In the genomic region with DNA sequence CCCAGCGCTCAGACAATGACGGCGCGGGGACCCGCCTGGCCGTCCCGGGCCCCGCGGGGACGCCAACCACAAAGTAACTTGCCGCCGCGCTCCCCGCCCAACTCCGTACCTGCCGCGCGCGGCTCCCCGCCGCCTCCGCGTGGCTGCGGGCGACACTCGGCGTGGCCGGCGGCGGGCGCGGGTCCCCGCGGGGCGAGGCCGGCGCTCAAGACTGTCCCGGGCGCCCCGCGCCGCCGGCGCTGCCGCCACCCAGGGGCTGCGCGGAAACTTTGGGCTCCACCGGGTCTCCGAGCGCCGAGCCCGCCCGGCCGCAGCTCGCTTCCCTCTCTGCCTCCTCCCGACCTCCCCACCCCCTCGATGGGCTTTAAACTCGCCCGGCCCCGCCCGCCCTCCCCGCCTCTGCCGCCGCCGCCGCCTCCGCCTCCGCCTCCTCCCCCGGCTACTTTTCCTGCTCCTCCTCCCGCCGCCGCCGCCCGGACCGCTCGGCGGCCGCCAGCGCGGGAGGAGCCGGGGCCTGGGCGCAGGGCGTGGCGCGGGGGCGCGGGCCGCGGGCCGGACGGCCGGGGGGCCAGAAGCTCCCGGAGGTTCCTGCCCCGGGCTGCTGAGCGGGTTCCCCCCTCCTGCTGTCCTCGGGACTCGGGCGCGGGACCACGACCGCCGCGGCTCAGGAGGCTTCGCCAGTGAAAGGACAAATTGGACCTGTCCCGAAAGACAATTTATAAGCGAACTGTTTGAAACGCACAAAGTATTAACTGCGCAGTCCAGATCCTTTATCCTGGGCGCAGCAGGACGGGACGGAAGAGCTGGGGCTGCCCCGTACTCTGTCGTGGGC, we compare ENCODE assay signal across 8 cellular contexts. TPM values are rescaled to one million over a fixed set of nuclear protein-coding genes. Genes with fewer than 3 reads are reported as not detected.
DNase-seq lines count a peak whose midpoint lies in the region; ATAC-seq and TF ChIP-seq lines count a peak whose summit lies in the region.

No MANE protein-coding gene starts in this region.

- peak; percentile 20; the same call in 1 of the 2 replicates for TF ChIP-seq CTCF in Panc1 (IDR thresholded peaks at IDR 0.05)
- TF ChIP-seq CTCF in prostate gland (IDR thresholded peaks at IDR 0.05), result no peak

- intact Hi-C loops in Panc1 (cut with micrococcal nuclease; ENCODE audit: unreplicated experiment) (no loop called here), left cardiac atrium (cut with DNase I) (loop anchor here (5.0 to 10.0 kb wide), 4 partner anchors 271 to 349 kb away; no protein-coding TSS in a partner anchor), prostate gland (cut with DNase I) (loop anchor here (5.0 to 10.0 kb wide), 3 partner anchors 111 to 326 kb away; no protein-coding TSS in a partner anchor)

- H3K36me3 ChIP-seq in Panc1 (ENCODE audit: control insufficient read depth, insufficient read depth, low read length), result no peaks in the 10 kb centered on the region
- H3K36me3 ChIP-seq in adipocyte (ENCODE audit: control insufficient read depth, insufficient read depth, low read length, severe bottlenecking), result no peaks in the 10 kb centered on the region
- no peaks in the 10 kb centered on the region for H3K36me3 ChIP-seq in prostate gland

- in situ Hi-C loops in Panc1 (cut with HindIII; ENCODE audit: low pct_unique_long_range_greater_than_20kb, low sequenced_read_pairs), result no loop called here

- peaks cover 5% of the 10 kb centered on the region; the same call in 1 of the 2 replicates for H3K27me3 ChIP-seq in Panc1 (ENCODE audit: control insufficient read depth, insufficient read depth, low read length)
- no peaks in the 10 kb centered on the region for H3K27me3 ChIP-seq in adipocyte (replicated peaks; ENCODE audit: control insufficient read depth, insufficient read depth, low read length)
- H3K27me3 ChIP-seq in prostate gland (replicated peaks; ENCODE audit: insufficient read depth), result no peaks in the 10 kb centered on the region

- peak overlapping the region; percentile 88 for H3K9ac ChIP-seq in adipocyte (ENCODE audit: low read length)

- ATAC-seq in Panc1 (peak; percentile 84), left cardiac atrium (peak; percentile 89 to 90), HG02610 (IDR thresholded peaks at IDR 0.05; ENCODE audit: unreplicated experiment) (no peak), GM21526 (IDR thresholded peaks at IDR 0.05; ENCODE audit: low FRiP score, unreplicated experiment) (no peak)

- DNase-seq in NCI-H2227 (lab: John Stamatoyannopoulos, UW; ENCODE audit: unreplicated experiment) (peak; percentile 33), NCI-H2227 treated with DMSO at 0.1 percent for 48 hours (lab: John Stamatoyannopoulos, UW) (no peak), Panc1 (ENCODE audit: low read depth, low spot score) (no peak), adipocyte (ENCODE audit: low read depth) (peak; percentile 87), left cardiac atrium (peak; percentile 84), prostate gland (ENCODE audit: low spot score) (peak; percentile 65)

- H3K4me3 ChIP-seq in Panc1 (ENCODE audit: low read depth in 2 of 2, low read length in 2 of 2) (peak overlapping the region; percentile 67 to 68), adipocyte (ENCODE audit: low read length) (peak overlapping the region; percentile 83), prostate gland (peak overlapping the region; percentile 60 to 67)

- no peaks in the 10 kb centered on the region; the same call in 1 of the 2 replicates for H3K9me3 ChIP-seq in Panc1 (ENCODE audit: control insufficient read depth, insufficient read depth, low read depth, low read length)
- H3K9me3 ChIP-seq in adipocyte (ENCODE audit: control insufficient read depth, low read length), result peaks cover 5% of the 10 kb centered on the region
- no peaks in the 10 kb centered on the region for H3K9me3 ChIP-seq in prostate gland

- no peak for TF ChIP-seq POLR2A in prostate gland (IDR thresholded peaks at IDR 0.05)

- H3K4me1 ChIP-seq in Panc1 (ENCODE audit: control insufficient read depth, insufficient read depth, low read length) (peaks cover 6% of the 10 kb centered on the region), adipocyte (ENCODE audit: control insufficient read depth, insufficient read depth, low read length) (peaks cover 22% of the 10 kb centered on the region), prostate gland (replicated peaks) (no peaks in the 10 kb centered on the region)

- BruUV-seq in Panc1 (replicated peaks; lab: Mats Ljungman, UMichigan), result no TSS peak

- CTCF ChIA-PET in Panc1 (lab: Charles Lee), result no interaction called here

- peak overlapping the region; percentile 61 for H3K27ac ChIP-seq in Panc1 (ENCODE audit: low read length)
- H3K27ac ChIP-seq in prostate gland, result peak overlapping the region; percentile 81 to 83

- 2% methylated on average over 63 of the region's 113 CpGs for WGBS in prostate gland

- POLR2A ChIA-PET in Panc1 (lab: Charles Lee), result no interaction called here

RNA-seq across cellular contexts. Expression of a gene that starts 10.6 kb away (rescaled TPM):
- 38.3 TPM for total RNA-seq in Panc1 (2021; ENCODE audit: unreplicated experiment)
- 27.7 TPM for polyA plus RNA-seq in Panc1 (2012; ENCODE audit: insufficient read length)
- total RNA-seq in left cardiac atrium, result 10 to 100 TPM; 39.9 to 45.6 TPM
- total RNA-seq in prostate gland, result 10 to 100 TPM; 54.3 to 63.1 TPM

Comparison
In these comparisons a context has a peak if more than half of its experiments do, and no peak if none do; other contexts are left out.
1. DNase-seq: peak in NCI-H2227 (single experiment), adipocyte (single experiment), left cardiac atrium (single experiment) and prostate gland (single experiment); none in NCI-H2227 treated with DMSO at 0.1 percent for 48 hours (single experiment) and Panc1 (single experiment).
2. ATAC-seq: peak in Panc1 (single experiment) and left cardiac atrium (2 of 2); none in HG02610 (single experiment) and GM21526 (single experiment).
3. Peak in every context shown above with its lines, with median percentiles within 50 percentile points of each other: H3K4me3 ChIP-seq.